Comparison of ENCODE assay signal across 8 cellular contexts in the genomic region with DNA sequence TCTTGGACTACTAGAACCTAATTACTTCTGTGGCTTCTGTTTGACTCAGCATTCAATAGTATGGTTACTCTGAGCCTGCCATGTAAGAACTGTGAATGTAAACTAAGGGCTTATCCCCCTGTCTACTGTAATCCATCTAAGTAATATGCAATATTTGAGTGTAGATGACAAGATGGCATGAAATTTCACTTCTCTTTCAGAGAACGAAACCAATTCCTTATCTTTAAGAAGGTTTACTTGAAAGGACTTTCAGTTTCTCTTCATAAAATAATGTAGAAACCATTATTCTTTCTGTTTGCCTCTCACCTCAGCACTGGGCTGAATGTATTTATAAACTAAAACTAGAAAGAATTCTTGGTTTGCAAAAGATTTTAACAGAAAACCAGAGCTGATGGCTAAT.
DNase-seq lines count a peak whose midpoint lies in the region; ATAC-seq, FAIRE-seq and TF ChIP-seq lines count a peak whose summit lies in the region.

No MANE protein-coding gene starts in this region.

- peak overlapping the region; percentile 31 for H3K4me3 Mint-ChIP-seq in activated CD8-positive, alpha-beta T cell treated with anti-CD3 and anti-CD28 coated beads for 36 hours

- TF ChIP-seq CTCF in activated CD8-positive, alpha-beta T cell treated with anti-CD3 and anti-CD28 coated beads for 36 hours (IDR thresholded peaks at IDR 0.05) = no peak

- H3K36me3 ChIP-seq in ACC112 (ENCODE audit: insufficient read depth, low read length) = no peaks in the 10 kb centered on the region

- no peak overlapping the region for H3K27ac ChIP-seq in ACC112 (ENCODE audit: low read depth, low read length)

- H2AFZ ChIP-seq in ACC112 (ENCODE audit: low read length, unreplicated experiment) = peak overlapping the region; percentile 6

- peaks cover 53% of the 10 kb centered on the region for H3K4me1 Mint-ChIP-seq in activated CD8-positive, alpha-beta T cell treated with anti-CD3 and anti-CD28 coated beads for 36 hours (ENCODE audit: low read depth)

- FAIRE-seq in frontal cortex (lab: Jason Lieb, UNC) = no peak

- H3K9me3 Mint-ChIP-seq in activated CD8-positive, alpha-beta T cell treated with anti-CD3 and anti-CD28 coated beads for 36 hours = no peaks in the 10 kb centered on the region

- H3K4me1 ChIP-seq in ACC112 (ENCODE audit: control insufficient read depth, insufficient read depth, low read length, unreplicated experiment) = peaks cover 31% of the 10 kb centered on the region

- peaks cover 2% of the 10 kb centered on the region for H3K27me3 Mint-ChIP-seq in activated CD8-positive, alpha-beta T cell treated with anti-CD3 and anti-CD28 coated beads for 36 hours

- H3K4me3 ChIP-seq in ACC112 (ENCODE audit: low read depth, low read length) = peak overlapping the region; percentile 8; the same call in 1 of the 2 replicates

- H3K27ac Mint-ChIP-seq in activated CD8-positive, alpha-beta T cell treated with anti-CD3 and anti-CD28 coated beads for 36 hours = peak overlapping the region; percentile 84

- H3K27me3 ChIP-seq in ACC112 (ENCODE audit: insufficient read depth, low read length) = no peaks in the 10 kb centered on the region

- intact Hi-C loops in activated CD8-positive, alpha-beta T cell treated with anti-CD3 and anti-CD28 coated beads for 36 hours (cut with micrococcal nuclease) = loop anchor here (1.0 kb wide), 1 partner anchor 58 kb away; no protein-coding TSS in a partner anchor

- no peaks in the 10 kb centered on the region for H3K79me2 ChIP-seq in ACC112 (ENCODE audit: control insufficient read depth, insufficient read depth, low read length, unreplicated experiment)

- DNase-seq in activated CD8-positive, alpha-beta T cell treated with anti-CD3 and anti-CD28 coated beads for 36 hours = no peak
- DNase-seq in frontal cortex (ENCODE audit: low spot score in 2 of 2) (no peak), DMS53 (lab: John Stamatoyannopoulos, UW) (no peak), SKM-1 treated with dmso at 0.1 percent for 144 hours (lab: John Stamatoyannopoulos, UW; ENCODE audit: unreplicated experiment) (no peak)
- no peak for DNase-seq in activated CD8-positive, alpha-beta memory T cell treated with anti-CD3 and anti-CD28 coated beads for 24 hours

- CTCF ChIA-PET in activated CD8-positive, alpha-beta T cell treated with anti-CD3 and anti-CD28 coated beads for 36 hours (lab: Charles Lee) = interaction anchor here (1.1 to 4.0 kb wide), 4 partner anchors 30 to 125 kb away, joined by 3 to 35 read pairs (median 10); no protein-coding TSS in a partner anchor

- POLR2A ChIA-PET in activated CD8-positive, alpha-beta T cell treated with anti-CD3 and anti-CD28 coated beads for 36 hours (lab: Charles Lee) = interaction anchor here (2.5 to 2.6 kb wide), 2 partner anchors 57 to 60 kb away, joined by 16 to 20 read pairs; a partner anchor contains a TSS

- no peaks in the 10 kb centered on the region for H3K36me3 Mint-ChIP-seq in activated CD8-positive, alpha-beta T cell treated with anti-CD3 and anti-CD28 coated beads for 36 hours (ENCODE audit: low read depth)

- ATAC-seq in GM19328 (IDR thresholded peaks at IDR 0.05; ENCODE audit: unreplicated experiment) (peak; percentile 84), HG03108 (IDR thresholded peaks at IDR 0.05; ENCODE audit: unreplicated experiment) (peak; percentile 89)
- peak; percentile 84 for ATAC-seq in activated CD8-positive, alpha-beta T cell treated with anti-CD3 and anti-CD28 coated beads for 36 hours
